In genomic region chr2:123720760-123721159, GRCh38 we compare ENCODE assay signal across 28 cellular contexts.
DNase-seq lines count a peak whose midpoint lies in the region; ATAC-seq and TF ChIP-seq lines count a peak whose summit lies in the region.
"Had no signal": no experiment of that assay in that cellular context is flagged by ENCODE, and none has a peak within 500 bp of the region (broad histone marks: within the 10 kb centered on the region; RNA-seq: fewer than 3 reads in every experiment).

No MANE protein-coding gene starts in this region.

- H3K27ac Mint-ChIP-seq in activated naive CD8-positive, alpha-beta T cell treated with anti-CD3 and anti-CD28 coated beads for 36 hours, result no peak overlapping the region
- H3K27ac Mint-ChIP-seq: activated CD4-positive, alpha-beta T cell treated with anti-CD3 and anti-CD28 coated beads, Interleukin-2, amount 10 ng/mL, durations not matched to agents 7 days and 5 days; activated T-cell treated with anti-CD3 and anti-CD28 coated beads, Interleukin-2, amount 50 U/mL, for 24 hours; memory B cell; neural progenitor cell had no signal

- H3K27me3 ChIP-seq in BE2C, result no peaks in the 10 kb centered on the region
- H3K27me3 ChIP-seq: BLaER1, neural progenitor cell, right lobe of liver, SJCRH30, upper lobe of left lung had no signal

- H3K4me1 Mint-ChIP-seq in activated naive CD8-positive, alpha-beta T cell treated with anti-CD3 and anti-CD28 coated beads for 36 hours, result no peaks in the 10 kb centered on the region
- H3K4me1 Mint-ChIP-seq: activated CD4-positive, alpha-beta T cell treated with anti-CD3 and anti-CD28 coated beads, Interleukin-2, amount 10 ng/mL, durations not matched to agents 7 days and 5 days; memory B cell had no signal

- no peaks in the 10 kb centered on the region for H3K9me3 ChIP-seq in BE2C
- H3K9me3 ChIP-seq: BLaER1, right lobe of liver, SJCRH30, upper lobe of left lung had no signal

- CTCF ChIA-PET in RWPE1 (lab: Yijun Ruan, JAX), result no interaction called here

- H3K9me3 Mint-ChIP-seq in activated naive CD8-positive, alpha-beta T cell treated with anti-CD3 and anti-CD28 coated beads for 36 hours, result peaks cover 2% of the 10 kb centered on the region

- no peak overlapping the region for H3K4me3 Mint-ChIP-seq in activated naive CD8-positive, alpha-beta T cell treated with anti-CD3 and anti-CD28 coated beads for 36 hours
- H3K4me3 Mint-ChIP-seq: activated CD4-positive, alpha-beta T cell treated with anti-CD3 and anti-CD28 coated beads, Interleukin-2, amount 10 ng/mL, durations not matched to agents 7 days and 5 days; activated T-cell treated with anti-CD3 and anti-CD28 coated beads, Interleukin-2, amount 50 U/mL, for 24 hours; memory B cell; neural progenitor cell had no signal

- no peak for ATAC-seq in HG03342 (IDR thresholded peaks at IDR 0.05; ENCODE audit: unreplicated experiment)
- ATAC-seq: K562, right lobe of liver had no signal

- H3K4me1 ChIP-seq in BE2C, result no peaks in the 10 kb centered on the region
- H3K4me1 ChIP-seq: BLaER1, neural progenitor cell, right lobe of liver, SJCRH30, upper lobe of left lung had no signal

- POLR2A ChIA-PET in RWPE1 (lab: Yijun Ruan, JAX; ENCODE audit: low non-redundant PET), result no interaction called here

- TF ChIP-seq CTCF in BE2C (IDR thresholded peaks at IDR 0.05; ENCODE audit: low read depth, low read length) (no peak), RWPE1 (conservative IDR thresholded peaks at IDR 0.05; ENCODE audit: low read depth) (no peak)

- H3K4me3 ChIP-seq in BE2C (ENCODE audit: low read depth, low read length), result no peak overlapping the region
- H3K4me3 ChIP-seq: BLaER1, K562, neural progenitor cell, right lobe of liver, SJCRH30, upper lobe of left lung had no signal

- no peaks in the 10 kb centered on the region for H3K27me3 Mint-ChIP-seq in activated naive CD8-positive, alpha-beta T cell treated with anti-CD3 and anti-CD28 coated beads for 36 hours
- H3K27me3 Mint-ChIP-seq: activated CD4-positive, alpha-beta T cell treated with anti-CD3 and anti-CD28 coated beads, Interleukin-2, amount 10 ng/mL, durations not matched to agents 7 days and 5 days; activated T-cell treated with anti-CD3 and anti-CD28 coated beads, Interleukin-2, amount 50 U/mL, for 24 hours; memory B cell had no signal

- H3K36me3 Mint-ChIP-seq in activated naive CD8-positive, alpha-beta T cell treated with anti-CD3 and anti-CD28 coated beads for 36 hours, result no peaks in the 10 kb centered on the region
- H3K36me3 Mint-ChIP-seq: memory B cell, neural progenitor cell had no signal

- H3K36me3 ChIP-seq in BE2C, result no peaks in the 10 kb centered on the region
- H3K36me3 ChIP-seq: BLaER1, neural progenitor cell, right lobe of liver, SJCRH30, upper lobe of left lung had no signal

- H3K27ac ChIP-seq in RWPE1, result no peak overlapping the region
- H3K27ac ChIP-seq: BLaER1, neural progenitor cell, right lobe of liver, SJCRH30, upper lobe of left lung had no signal

- peak; percentile 16 for DNase-seq in BE2C
- DNase-seq in ELR (ENCODE audit: low read depth), result peak; percentile 7
- peak; percentile 75 to 91 for DNase-seq in NCI-H2081 (lab: John Stamatoyannopoulos, UW)
- DNase-seq in RWPE1 (ENCODE audit: low spot score), result peak; percentile 35
- DNase-seq in D341Med (ENCODE audit: low spot score), result no peak
- DNase-seq in activated naive CD8-positive, alpha-beta T cell treated with anti-CD3 and anti-CD28 coated beads for 36 hours, result no peak
- no peak for DNase-seq in DMS114 treated with DMSO at 0.1 percent for 48 hours (lab: John Stamatoyannopoulos, UW; ENCODE audit: unreplicated experiment)
- DNase-seq: activated CD4-positive, alpha-beta T cell treated with anti-CD3 and anti-CD28 coated beads, Interleukin-2, amount 10 ng/mL, durations not matched to agents 7 days and 5 days; activated gamma-delta T cell treated with Interleukin-2 at 50 U/mL for 16 hours; activated T-cell treated with anti-CD3 and anti-CD28 coated beads, Interleukin-2, amount 50 U/mL, for 24 hours; GDM1; H7; MM.1S; NCI-H1694; NCI-H446; posterior cingulate gyrus; right lobe of liver; stimulated activated CD4-positive, alpha-beta T cell treated with anti-CD3 and anti-CD28 coated beads, Interleukin-12 subunit alpha, Interleukin-12 subunit beta, amount 100 ng/mL, for 4 hours; stimulated activated CD4-positive, alpha-beta T cell treated with anti-CD3 and anti-CD28 coated beads, Interleukin-4, amount 100 ng/mL, for 1 hour; substantia nigra; T1000; upper lobe of left lung had no signal

Comparison
In these comparisons a context has a peak if more than half of its experiments do, and no peak if none do; other contexts are left out.
1. DNase-seq: peak in BE2C (single experiment), ELR (single experiment), NCI-H2081 (2 of 2) and RWPE1 (single experiment); none in D341Med (single experiment), activated naive CD8-positive, alpha-beta T cell treated with anti-CD3 and anti-CD28 coated beads for 36 hours (single experiment) and DMS114 treated with DMSO at 0.1 percent for 48 hours (single experiment).